29 cellular contexts compared by ENCODE assay signal in genomic region chr3:11706604-11707003, GRCh38.
"Had no signal": no experiment of that assay in that cellular context is flagged by ENCODE, and none has a peak within 500 bp of the region (broad histone marks: within the 10 kb centered on the region; RNA-seq: fewer than 3 reads in every experiment).

No MANE protein-coding gene starts in this region.

- H3K4me1 ChIP-seq: adrenal gland had no signal

- H3K9me3 ChIP-seq: adrenal gland, MG63 had no signal

- H3K4me1 Mint-ChIP-seq: activated naive CD8-positive, alpha-beta T cell treated with anti-CD3 and anti-CD28 coated beads, Interleukin-2, amount 10 ng/mL, durations not matched to agents 7 days and 5 days had no signal

- ATAC-seq: activated CD4-positive, CD25-positive, alpha-beta regulatory T cell treated with anti-CD3 and anti-CD28 coated beads, Interleukin-2, amount 50 U/mL, for 24 hours; activated CD8-positive, alpha-beta T cell treated with anti-CD3 and anti-CD28 coated beads, Interleukin-2, amount 10 ng/mL, durations not matched to agents 7 days and 5 days; Panc1; Right ventricle myocardium inferior; T-cell had no signal

- DNase-seq: activated CD4-positive, alpha-beta T cell treated with anti-CD3 and anti-CD28 coated beads for 4 hours; activated CD8-positive, alpha-beta memory T cell treated with anti-CD3 and anti-CD28 coated beads, Interleukin-2, amount 50 U/mL, for 48 hours; activated CD8-positive, alpha-beta T cell treated with anti-CD3 and anti-CD28 coated beads, Interleukin-2, amount 10 ng/mL, durations not matched to agents 7 days and 5 days; activated naive CD4-positive, alpha-beta T cell treated with anti-CD3 and anti-CD28 coated beads, Interleukin-2, amount 50 U/mL, for 16 hours; activated naive CD8-positive, alpha-beta T cell treated with anti-CD3 and anti-CD28 coated beads, Interleukin-2, amount 10 ng/mL, durations not matched to agents 7 days and 5 days; activated T-cell treated with anti-CD3 and anti-CD28 coated beads, Interleukin-2, amount 50 U/mL, for 1 hour; anterior cingulate cortex; caudate nucleus; MG63; MV-4-11; NCI-H1092 treated with DMSO at 0.1 percent for 48 hours; NCI-H1417 treated with DMSO at 0.1 percent for 48 hours; NCI-H1694; NCI-H2081; NCI-H345; NCI-H510A; NCI-H748 treated with DMSO at 0.1 percent for 48 hours; NK-92 treated with Interleukin-12 subunit alpha and Interleukin-12 subunit beta, amount 100 ng/mL, for 24 hours; OCI-M1; RPMI8226; T-cell; T-helper 2 cell; T1000 had no signal

- H3K27me3 Mint-ChIP-seq: activated naive CD8-positive, alpha-beta T cell treated with anti-CD3 and anti-CD28 coated beads, Interleukin-2, amount 10 ng/mL, durations not matched to agents 7 days and 5 days; T-cell had no signal

- H3K27ac Mint-ChIP-seq: activated CD8-positive, alpha-beta T cell treated with anti-CD3 and anti-CD28 coated beads, Interleukin-2, amount 10 ng/mL, durations not matched to agents 7 days and 5 days; activated naive CD8-positive, alpha-beta T cell treated with anti-CD3 and anti-CD28 coated beads, Interleukin-2, amount 10 ng/mL, durations not matched to agents 7 days and 5 days; T-cell had no signal

- H3K4me3 ChIP-seq: adrenal gland, MG63, SK-N-MC had no signal

- H3K27me3 ChIP-seq: adrenal gland, MG63 had no signal

- H3K27ac ChIP-seq: adrenal gland, SK-N-MC, VCaP had no signal

- H3K4me3 Mint-ChIP-seq: activated CD8-positive, alpha-beta T cell treated with anti-CD3 and anti-CD28 coated beads, Interleukin-2, amount 10 ng/mL, durations not matched to agents 7 days and 5 days; activated naive CD8-positive, alpha-beta T cell treated with anti-CD3 and anti-CD28 coated beads, Interleukin-2, amount 10 ng/mL, durations not matched to agents 7 days and 5 days; T-cell had no signal

- H3K36me3 ChIP-seq: adrenal gland, MG63 had no signal
